Comparison of ENCODE assay signal across 7 cellular contexts in the genomic region with DNA sequence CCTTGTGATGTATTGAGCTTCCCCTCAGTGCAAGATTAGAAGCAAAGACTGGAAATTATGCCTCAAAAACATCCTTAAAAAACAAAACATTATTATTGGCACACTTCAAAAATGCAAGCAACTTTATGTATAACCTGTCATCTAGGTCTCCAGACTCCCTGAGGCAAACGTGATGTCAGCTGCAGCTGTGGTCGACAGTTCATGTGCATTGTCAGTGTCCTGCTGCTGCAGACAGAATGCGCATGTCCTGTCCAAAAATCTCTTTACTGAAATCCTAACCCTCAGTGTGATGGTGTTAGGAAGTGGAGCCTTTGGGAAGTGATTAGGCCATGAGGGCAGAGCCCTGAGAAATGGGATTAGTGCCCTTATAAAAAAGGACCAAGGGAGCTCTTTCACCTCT.
"Had no signal": no experiment of that assay in that cellular context is flagged by ENCODE, and none has a peak within 500 bp of the region (broad histone marks: within the 10 kb centered on the region; RNA-seq: fewer than 3 reads in every experiment).

No MANE protein-coding gene starts in this region.

- FAIRE-seq: H1, H54, HepG2 had no signal

- H3K4me1 Mint-ChIP-seq: H9, IgD-negative memory B cell had no signal

- DNase-seq: H9, HCEC 1CT had no signal

- H3K4me3 ChIP-seq: GM23338 had no signal

- ATAC-seq: GM23338, HepG2 had no signal

- H3K36me3 Mint-ChIP-seq: IgD-negative memory B cell had no signal

- H3K9me3 Mint-ChIP-seq: GM23338, H9 had no signal

- H3K27ac Mint-ChIP-seq: GM23338, IgD-negative memory B cell had no signal

- H3K4me3 Mint-ChIP-seq: GM23338, H9, IgD-negative memory B cell had no signal
